Comparison of ENCODE assay signal across 8 cellular contexts in the genomic region with DNA sequence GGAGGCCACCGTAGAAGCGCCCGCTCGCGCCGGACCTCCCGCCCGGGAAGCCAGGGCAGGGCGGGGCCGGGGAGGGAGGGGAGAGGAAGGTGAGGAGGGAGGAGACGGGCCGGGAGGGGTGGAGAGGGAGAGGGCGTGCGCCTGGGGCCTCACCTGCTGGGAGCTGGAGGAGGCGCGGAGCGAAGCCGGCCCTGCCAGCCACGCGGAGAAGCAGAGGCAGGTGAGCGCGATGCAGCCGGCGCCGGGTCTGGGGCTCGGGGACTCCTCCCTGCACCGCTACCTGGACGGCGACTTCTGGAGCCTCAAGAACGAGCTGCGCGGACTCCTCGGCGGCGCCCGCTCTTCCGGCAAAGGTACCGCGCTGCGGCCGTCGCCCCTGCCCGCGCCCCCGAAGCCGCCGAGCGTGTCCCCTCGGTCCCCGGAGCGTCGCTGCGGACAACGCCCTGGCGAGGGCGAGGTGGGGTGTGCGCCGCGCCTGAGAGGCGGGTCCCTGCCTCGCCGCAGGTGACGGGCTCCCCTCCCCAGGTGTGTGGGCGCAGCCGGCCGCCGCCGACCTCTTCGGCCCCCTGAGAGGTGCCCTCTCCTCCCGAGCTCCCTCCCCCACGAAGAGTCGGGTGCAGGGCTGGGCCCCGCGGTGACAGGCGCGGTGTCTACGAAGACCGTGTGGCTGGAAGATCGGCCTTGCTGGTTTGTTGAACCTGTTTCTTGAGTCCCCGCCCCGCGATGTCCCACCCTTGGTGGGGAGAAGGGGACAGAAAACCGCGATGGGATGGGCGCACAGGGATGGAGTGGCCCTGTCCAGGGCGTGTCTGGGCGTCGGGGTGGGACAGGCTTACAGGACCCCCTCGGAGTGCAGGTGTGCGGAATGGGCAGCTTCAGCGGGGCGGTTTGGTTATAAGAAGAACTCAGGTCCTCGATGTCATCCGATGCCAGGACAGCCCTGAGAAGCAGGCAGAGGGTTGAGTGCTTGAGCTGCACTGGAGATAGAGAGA. TPM values are rescaled to one million over a fixed set of nuclear protein-coding genes. Genes with fewer than 3 reads are reported as not detected.
DNase-seq lines count a peak whose midpoint lies in the region; ATAC-seq, FAIRE-seq and TF ChIP-seq lines count a peak whose summit lies in the region.

A gene (plus strand): TSS at position 152 of the 992 bp plus-strand sequence. CDS start 35,817 bp downstream, outside the sequence.

- FAIRE-seq in GM12891 (lab: Jason Lieb, UNC), result no peak

- CTCF ChIA-PET in GM10248 (lab: Yijun Ruan, JAX), result interaction anchor here (1.1 to 1.9 kb wide), 3 partner anchors 9 to 79 kb away, joined by 3 to 7 read pairs (median 4); no protein-coding TSS in a partner anchor

- H3K27me3 Mint-ChIP-seq in endothelial cell (ENCODE audit: unreplicated experiment), result peaks cover 3% of the 10 kb centered on the region

- peak within 1 kb of the TSS; percentile 84 for H3K4me3 Mint-ChIP-seq in endothelial cell (ENCODE audit: unreplicated experiment)

- no peak for TF ChIP-seq POLR2A in GM12891 (IDR thresholded peaks at IDR 0.05; ENCODE audit: low read depth, low read length)

- no peak within 1 kb of the TSS for H3K27ac Mint-ChIP-seq in endothelial cell (ENCODE audit: unreplicated experiment)

- H3K36me3 Mint-ChIP-seq in endothelial cell (ENCODE audit: low read depth, unreplicated experiment), result peaks cover 8% of the 10 kb centered on the region

- POLR2A ChIA-PET in GM10248 (lab: Yijun Ruan, JAX), result no interaction called here

- no peaks in the 10 kb centered on the region for H3K9me3 Mint-ChIP-seq in endothelial cell (ENCODE audit: unreplicated experiment)

- no peak for TF ChIP-seq CTCF in endothelial cell (IDR thresholded peaks at IDR 0.05; ENCODE audit: unreplicated experiment)
- TF ChIP-seq CTCF in omental fat pad (IDR thresholded peaks at IDR 0.05), result no peak
- no peak for TF ChIP-seq CTCF in GM10248 (IDR thresholded peaks at IDR 0.05; ENCODE audit: control extremely low read depth, extremely low read depth, low read depth, missing control alignments)

- ATAC-seq in omental fat pad (ENCODE audit: low FRiP score), result peak; percentile 45
- ATAC-seq in GM21737 (IDR thresholded peaks at IDR 0.05; ENCODE audit: unreplicated experiment), result no peak

- peaks cover 24% of the 10 kb centered on the region for H3K4me1 Mint-ChIP-seq in endothelial cell (ENCODE audit: unreplicated experiment)

- DNase-seq in GM12891 (ENCODE audit: insufficient read length, low spot score), result peak; percentile 23
- DNase-seq in NCI-H345 treated with DMSO at 0.1 percent for 48 hours (lab: John Stamatoyannopoulos, UW; ENCODE audit: unreplicated experiment), result peak; percentile 28
- DNase-seq in endothelial cell (ENCODE audit: low spot score), result peak; percentile 23
- DNase-seq in omental fat pad (ENCODE audit: low spot score), result no peak
- DNase-seq in kidney glomerular epithelial cell (lab: John Stamatoyannopoulos, UW), result no peak
- no peak for DNase-seq in AG08396 (ENCODE audit: low spot score)
- no peak for DNase-seq in GM10248 (ENCODE audit: extremely low spot score)

TF ChIP-seq in GM12891, 5 proteins besides CTCF, POLR2A, EP300 and RAD21:
- TF ChIP-seq POU2F2 (IDR thresholded peaks at IDR 0.05; ENCODE audit: low read depth, low read length) (no peak), POLR2AphosphoS5 (IDR thresholded peaks at IDR 0.05; ENCODE audit: low read depth, low read length) (no peak), PAX5 (IDR thresholded peaks at IDR 0.05; ENCODE audit: insufficient read depth, low read length, severe bottlenecking) (no peak), TAF1 (IDR thresholded peaks at IDR 0.05; ENCODE audit: low read depth, low read length) (no peak), SPI1 (IDR thresholded peaks at IDR 0.05; ENCODE audit: low read depth, low read length) (no peak)

RNA-seq across cellular contexts. Expression of the gene that starts here (rescaled TPM):
- 2.2 TPM for polyA plus RNA-seq in GM12891 (2012; ENCODE audit: low read depth, missing spikeins)
- total RNA-seq in endothelial cell (ENCODE audit: unreplicated experiment), result 0.44 TPM
- total RNA-seq in omental fat pad, result under 1 TPM in 2 of 4 donors, not detected in 2; 0.12 to 0.84 TPM

Comparison
In these comparisons a context has a peak if more than half of its experiments do, and no peak if none do; other contexts are left out.
1. Peak in DNase-seq in endothelial cell; RNA of the gene not detected or under 1 TPM.
2. Peak in ATAC-seq in omental fat pad; RNA of the gene not detected or under 1 TPM.
3. DNase-seq: peak in GM12891 (single experiment) and NCI-H345 treated with DMSO at 0.1 percent for 48 hours (single experiment); none in omental fat pad (single experiment), kidney glomerular epithelial cell (single experiment), AG08396 (single experiment) and GM10248 (single experiment).